In genomic region chr1:41313661-41314131, GRCh38 we compare ENCODE assay signal across 8 cellular contexts. TPM values are rescaled to one million over a fixed set of nuclear protein-coding genes. Genes with fewer than 3 reads are reported as not detected.
DNase-seq lines count a peak whose midpoint lies in the region; ATAC-seq, FAIRE-seq and TF ChIP-seq lines count a peak whose summit lies in the region.

No MANE protein-coding gene starts in this region.

- H3K27ac ChIP-seq in DND-41 (ENCODE audit: low read length) (no peak overlapping the region), lower lobe of right lung (no peak overlapping the region)

- no peaks in the 10 kb centered on the region for H3K79me2 ChIP-seq in DND-41 (ENCODE audit: insufficient read depth, low read length)

- in situ Hi-C loops in astrocyte of the spinal cord (cut with HindIII; ENCODE audit: low sequenced_read_pairs), result no loop called here

- no peak overlapping the region for H3K4me2 ChIP-seq in DND-41 (ENCODE audit: insufficient read depth, low read length)

- no peak overlapping the region for H3K9ac ChIP-seq in DND-41 (ENCODE audit: low read depth, low read length)

- no peak for FAIRE-seq in RCC 7860 (lab: Jason Lieb, UNC)

- peak; percentile 76 for TF ChIP-seq CTCF in DND-41 (IDR thresholded peaks at IDR 0.05; ENCODE audit: borderline replicate concordance, extremely low read depth, low read length, poor library complexity, severe bottlenecking)
- TF ChIP-seq CTCF in astrocyte of the spinal cord (IDR thresholded peaks at IDR 0.05; ENCODE audit: low read depth, low read length), result peak; percentile 58
- TF ChIP-seq CTCF in lower lobe of right lung (IDR thresholded peaks at IDR 0.05), result peak; percentile 63

- DNase-seq in DND-41, result peak; percentile 39
- DNase-seq in Jurkat, Clone E6-1 (ENCODE audit: low read depth, low spot score), result peak; percentile 38
- DNase-seq in astrocyte of the spinal cord (ENCODE audit: low read depth, low spot score), result peak; percentile 3
- DNase-seq in lower lobe of right lung, result no peak
- no peak for DNase-seq in C1 segment of cervical spinal cord (lab: John Stamatoyannopoulos, UW)
- no peak for DNase-seq in NCI-H345 (lab: John Stamatoyannopoulos, UW)
- no peak for DNase-seq in RCC 7860 (ENCODE audit: low spot score)

- no peaks in the 10 kb centered on the region for H3K36me3 ChIP-seq in DND-41 (ENCODE audit: insufficient read depth, low read length)
- no peaks in the 10 kb centered on the region for H3K36me3 ChIP-seq in lower lobe of right lung

- intact Hi-C loops in lower lobe of right lung (cut with DNase I), result no loop called here

- no peak overlapping the region for H2AFZ ChIP-seq in DND-41 (ENCODE audit: low read depth, low read length)

- no peaks in the 10 kb centered on the region for H3K4me1 ChIP-seq in DND-41 (ENCODE audit: insufficient read depth, low read length)
- no peaks in the 10 kb centered on the region for H3K4me1 ChIP-seq in lower lobe of right lung

- ATAC-seq in DND-41 (ENCODE audit: insufficient read depth, low read depth) (peak; percentile 76), lower lobe of right lung (peak in 1 of 2 donors; percentile 37), HG03108 (IDR thresholded peaks at IDR 0.05; ENCODE audit: unreplicated experiment) (no peak)

- no peaks in the 10 kb centered on the region for H4K20me1 ChIP-seq in DND-41 (ENCODE audit: insufficient read depth, low read length)

- H3K4me3 ChIP-seq in DND-41 (ENCODE audit: low read depth in 1 of 2, low read length in 2 of 2), result no peak overlapping the region
- H3K4me3 ChIP-seq in Jurkat, Clone E6-1 (ENCODE audit: low read length), result no peak overlapping the region
- H3K4me3 ChIP-seq in astrocyte of the spinal cord (ENCODE audit: low read depth, low read length), result no peak overlapping the region
- no peak overlapping the region for H3K4me3 ChIP-seq in lower lobe of right lung

- H3K9me3 ChIP-seq in DND-41 (ENCODE audit: insufficient read depth, low read length, severe bottlenecking) (no peaks in the 10 kb centered on the region), lower lobe of right lung (no peaks in the 10 kb centered on the region)

- H3K27me3 ChIP-seq in DND-41 (ENCODE audit: insufficient read depth, low read length, poor library complexity) (peaks cover 11% of the 10 kb centered on the region), lower lobe of right lung (ENCODE audit: low read depth) (no peaks in the 10 kb centered on the region)

RNA-seq across cellular contexts. Expression of gene FOXO6, which starts 47.5 kb away (rescaled TPM):
- 4.8 TPM for polyA plus RNA-seq in Jurkat, Clone E6-1 (2012; ENCODE audit: insufficient read depth, insufficient read length)
- total RNA-seq in lower lobe of right lung, result 0.92 TPM

Comparison
In these comparisons a context has a peak if more than half of its experiments do, and no peak if none do; other contexts are left out.
1. DNase-seq: peak in DND-41 (single experiment), Jurkat, Clone E6-1 (single experiment) and astrocyte of the spinal cord (single experiment); none in lower lobe of right lung (single experiment), C1 segment of cervical spinal cord (0 of 14), NCI-H345 (single experiment) and RCC 7860 (single experiment).
2. Peak in every context shown above with its lines, with median percentiles within 50 percentile points of each other: CTCF ChIP-seq.